ENCODE assay signal across 16 cellular contexts in the genomic region with DNA sequence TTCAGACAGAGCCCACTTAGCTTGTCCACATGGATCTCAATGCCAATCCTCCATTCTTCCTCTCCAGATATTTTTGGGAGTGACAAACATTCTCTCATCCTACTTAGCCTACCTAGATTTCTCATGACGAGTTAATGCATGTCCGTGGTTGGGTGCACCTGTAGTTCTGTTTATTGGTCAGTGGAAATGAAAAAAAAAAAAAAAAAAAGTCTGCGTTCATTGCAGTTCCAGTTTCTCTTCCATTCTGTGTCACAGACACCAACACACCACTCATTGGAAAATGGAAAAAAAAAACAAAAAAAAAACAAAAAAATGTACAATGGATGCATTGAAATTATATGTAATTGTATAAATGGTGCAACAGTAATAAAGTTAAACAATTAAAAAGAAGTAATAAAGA. TPM values are rescaled to one million over a fixed set of nuclear protein-coding genes. Genes with fewer than 3 reads are reported as not detected.
A peak's percentile ranks its signal among the peaks of the same experiment; 100 is the strongest.
DNase-seq lines count a peak whose midpoint lies in the region; ATAC-seq, FAIRE-seq and TF ChIP-seq lines count a peak whose summit lies in the region.
"Had no signal": no experiment of that assay in that cellular context is flagged by ENCODE, and none has a peak within 500 bp of the region (broad histone marks: within the 10 kb centered on the region; RNA-seq: fewer than 3 reads in every experiment).

No MANE protein-coding gene starts in this region.

- H3K4me3 ChIP-seq in SU-DHL-6 (ENCODE audit: insufficient read depth, low read length, poor library complexity, severe bottlenecking) = no peak overlapping the region
- H3K4me3 ChIP-seq in osteoblast (ENCODE audit: insufficient read depth, low read length) = no peak overlapping the region
- H3K4me3 ChIP-seq: dorsolateral prefrontal cortex had no signal

- no peak for FAIRE-seq in HTR-8/SVneo (lab: Jason Lieb, UNC)

- H3F3A ChIP-seq in SU-DHL-6 (ENCODE audit: insufficient read depth) = peaks cover 94% of the 10 kb centered on the region

- peak overlapping the region; percentile 86 for H3K4me2 ChIP-seq in SU-DHL-6 (ENCODE audit: low read depth, low read length, poor library complexity, severe bottlenecking)
- H3K4me2 ChIP-seq in osteoblast (ENCODE audit: insufficient read depth, low read length) = no peak overlapping the region

- H3K27me3 ChIP-seq in SU-DHL-6 (ENCODE audit: low read length) = no peaks in the 10 kb centered on the region
- H3K27me3 ChIP-seq in osteoblast (ENCODE audit: insufficient read depth, low read length) = no peaks in the 10 kb centered on the region
- H3K27me3 ChIP-seq: dorsolateral prefrontal cortex, foreskin keratinocyte had no signal

- H3K36me3 ChIP-seq in SU-DHL-6 (ENCODE audit: low read length) = peaks cover 12% of the 10 kb centered on the region; the same call in 1 of the 2 replicates
- H3K36me3 ChIP-seq in osteoblast (ENCODE audit: insufficient read depth, low read length) = peaks cover 18% of the 10 kb centered on the region

- no peak for DNase-seq in NK-92 treated with Interleukin-12 subunit alpha and Interleukin-12 subunit beta, amount 100 ng/mL, for 24 hours (lab: John Stamatoyannopoulos, UW)
- no peak for DNase-seq in osteoblast (ENCODE audit: insufficient read length, low spot score, missing footprints)
- no peak for DNase-seq in HTR-8/SVneo (ENCODE audit: insufficient read length, low spot score)
- no peak for DNase-seq in NCI-H2107 treated with DMSO at 0.1 percent for 48 hours (lab: John Stamatoyannopoulos, UW; ENCODE audit: unreplicated experiment)
- DNase-seq: activated CD8-positive, alpha-beta memory T cell treated with anti-CD3 and anti-CD28 coated beads, Interleukin-2, amount 50 U/mL, for 48 hours; amniotic stem cell; C1 segment of cervical spinal cord; dorsolateral prefrontal cortex; foreskin keratinocyte; left cardiac atrium; nucleus accumbens; T-helper 17 cell had no signal

- H3K27ac ChIP-seq in SU-DHL-6 (ENCODE audit: low read depth, low read length) = peak overlapping the region; percentile 100
- H3K27ac ChIP-seq in osteoblast (ENCODE audit: low read depth, low read length) = no peak overlapping the region
- H3K27ac ChIP-seq: dorsolateral prefrontal cortex, foreskin keratinocyte had no signal

- H3K9me3 ChIP-seq in SU-DHL-6 (ENCODE audit: insufficient read depth, low read length) (no peaks in the 10 kb centered on the region), osteoblast (ENCODE audit: low read depth, low read length) (no peaks in the 10 kb centered on the region)

- H4K20me1 ChIP-seq in SU-DHL-6 (ENCODE audit: low read depth, low read length) = no peaks in the 10 kb centered on the region
- H4K20me1 ChIP-seq in osteoblast (ENCODE audit: insufficient read depth, low read length) = peaks cover 40% of the 10 kb centered on the region

- H3K9ac ChIP-seq in SU-DHL-6 (ENCODE audit: low read length) = peak overlapping the region; percentile 43

- H3K4me1 ChIP-seq in osteoblast (ENCODE audit: insufficient read depth, low read length) = no peaks in the 10 kb centered on the region
- H3K4me1 ChIP-seq: foreskin keratinocyte had no signal

- ATAC-seq in GM18520 (IDR thresholded peaks at IDR 0.05; ENCODE audit: unreplicated experiment) = peak; percentile 43
- ATAC-seq in GM21423 (IDR thresholded peaks at IDR 0.05; ENCODE audit: unreplicated experiment) = peak; percentile 54
- peak; percentile 64 for ATAC-seq in HG03045 (IDR thresholded peaks at IDR 0.05; ENCODE audit: unreplicated experiment)
- ATAC-seq: foreskin keratinocyte, left cardiac atrium, T-helper 17 cell had no signal

- H3K79me2 ChIP-seq in SU-DHL-6 (ENCODE audit: insufficient read depth, low read length) (peaks cover 53% of the 10 kb centered on the region), osteoblast (ENCODE audit: insufficient read depth, low read length) (peaks cover 40% of the 10 kb centered on the region)

- TF ChIP-seq CTCF in SU-DHL-6 (IDR thresholded peaks at IDR 0.05; ENCODE audit: insufficient read depth, low read length, poor library complexity, severe bottlenecking) (no peak), osteoblast (IDR thresholded peaks at IDR 0.05; ENCODE audit: extremely low read depth, low read depth, low read length) (no peak)

- no peaks in the 10 kb centered on the region for H3K9me2 ChIP-seq in SU-DHL-6 (replicated peaks; ENCODE audit: insufficient read depth, low read length)

- H2AFZ ChIP-seq in SU-DHL-6 (ENCODE audit: low read depth, low read length, severe bottlenecking) (no peak overlapping the region), osteoblast (ENCODE audit: low read length) (no peak overlapping the region)

RNA-seq across cellular contexts. Expression of gene BASP1, which starts 59.0 kb away (rescaled TPM):
- 242 and 272 TPM in 2 replicates for total RNA-seq in osteoblast
